1 cellular context compared by ENCODE assay signal in the genomic region with DNA sequence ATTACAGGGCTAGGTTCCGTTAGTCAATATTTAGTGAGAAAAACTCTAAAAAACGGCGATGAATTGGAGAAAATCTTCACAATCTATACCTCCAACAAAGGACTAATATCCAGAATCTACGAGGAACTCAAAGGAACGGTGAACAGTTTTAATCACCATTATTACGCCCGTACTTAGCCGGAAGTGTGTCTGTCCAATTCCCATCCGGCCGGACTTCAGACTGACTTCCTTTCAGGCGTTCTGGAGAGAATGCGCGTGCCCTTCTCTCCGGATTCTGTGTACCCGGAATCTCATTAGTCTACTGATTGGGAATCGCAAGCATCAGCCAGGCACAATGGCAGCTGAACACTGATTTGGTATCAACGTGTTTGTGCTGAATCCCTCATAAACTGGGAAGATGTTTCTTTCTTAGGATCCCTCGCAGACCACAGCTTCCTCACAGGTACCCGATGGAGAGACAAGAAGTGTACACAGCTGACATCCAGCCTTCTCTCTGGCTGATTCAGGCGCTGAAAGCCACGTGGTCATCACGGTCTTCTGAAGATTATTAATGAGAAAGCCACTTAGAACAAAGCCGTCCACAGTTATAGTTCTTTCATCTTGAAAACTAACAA.
TF ChIP-seq lines count a peak whose summit lies in the region.

No MANE protein-coding gene starts in this region.

TF ChIP-seq in IMR-90, 13 proteins besides CTCF, POLR2A, EP300 and RAD21 (continued from another document):
- TF ChIP-seq USF2 (IDR thresholded peaks at IDR 0.05; ENCODE audit: low read depth, low read length): no peak
